ENCODE assay signal across 8 cellular contexts in genomic region chr14:21384494-21384851, GRCh38. TPM values are rescaled to one million over a fixed set of nuclear protein-coding genes. Genes with fewer than 3 reads are reported as not detected.
DNase-seq lines count a peak whose midpoint lies in the region; ATAC-seq and TF ChIP-seq lines count a peak whose summit lies in the region.

No MANE protein-coding gene starts in this region.

- peaks cover 43% of the 10 kb centered on the region for H3K79me2 ChIP-seq in SK-N-SH (ENCODE audit: insufficient read depth)

- H3K27me3 ChIP-seq in SK-N-SH (ENCODE audit: insufficient read depth) (no peaks in the 10 kb centered on the region), Panc1 (ENCODE audit: control insufficient read depth, insufficient read depth, low read length) (no peaks in the 10 kb centered on the region), skeletal muscle tissue (ENCODE audit: control insufficient read depth in 3 of 3, insufficient read depth in 3 of 3, low read length in 3 of 3) (no peaks in the 10 kb centered on the region)

- peak overlapping the region; percentile 88 for H3K4me2 ChIP-seq in SK-N-SH

- CTCF ChIA-PET in SK-N-SH (lab: Yijun Ruan, JAX) (interaction anchor here (1.1 to 1.2 kb wide), 2 partner anchors 19 to 23 kb away, joined by 3 read pairs; no protein-coding TSS in a partner anchor), Panc1 (lab: Charles Lee) (interaction anchor here (0.6 kb wide), 1 partner anchor 1802 kb away, joined by 3 read pairs; no protein-coding TSS in a partner anchor)

- POLR2A ChIA-PET in SK-N-SH (lab: Yijun Ruan, JAX) (interaction anchor here (0.9 to 1.2 kb wide), 3 partner anchors 9 to 127 kb away, joined by 3 to 6 read pairs (median 4); partner anchors contain the start of genes CHD8 and METTL3), Panc1 (lab: Charles Lee) (interaction anchor here (0.6 to 0.7 kb wide), 3 partner anchors 40 to 181 kb away, joined by 3 to 9 read pairs (median 3); no protein-coding TSS in a partner anchor)

- peaks cover 17% of the 10 kb centered on the region for H4K20me1 ChIP-seq in SK-N-SH (ENCODE audit: insufficient read depth)

- H3K9ac ChIP-seq in SK-N-SH (peak overlapping the region; percentile 95; the same call in 1 of the 2 replicates), skeletal muscle tissue (ENCODE audit: low read depth in 1 of 3, low read length in 3 of 3) (peak overlapping the region; percentile 95 to 98 (median 97))

- H3K9me2 ChIP-seq in SK-N-SH, result no peaks in the 10 kb centered on the region

- ATAC-seq in SK-N-SH treated with all-trans-retinoic acid at 6 μM for 48 hours (no peak), HG02610 (IDR thresholded peaks at IDR 0.05; ENCODE audit: unreplicated experiment) (peak; percentile 25), Panc1 (peak; percentile 46), GM21360 (IDR thresholded peaks at IDR 0.05; ENCODE audit: unreplicated experiment) (no peak)

- peaks cover 28 to 46% of the 10 kb centered on the region in 2 experiments for H3K36me3 ChIP-seq in SK-N-SH (replicated peaks in 1 of 2; ENCODE audit: control insufficient read depth in 1 of 2, insufficient read depth in 2 of 2, low read length in 1 of 2)
- peaks cover 11% of the 10 kb centered on the region for H3K36me3 ChIP-seq in Panc1 (ENCODE audit: control insufficient read depth, insufficient read depth, low read length)
- peaks cover 11 to 15% (median 11%) of the 10 kb centered on the region in 3 donors for H3K36me3 ChIP-seq in skeletal muscle tissue (ENCODE audit: control insufficient read depth in 3 of 3, insufficient read depth in 3 of 3, low read length in 3 of 3)

- H2AFZ ChIP-seq in SK-N-SH (ENCODE audit: low read depth), result peak overlapping the region; percentile 65; the same call in 1 of the 2 replicates

- H3F3A ChIP-seq in SK-N-SH (replicated peaks; ENCODE audit: insufficient read depth), result peaks cover 40% of the 10 kb centered on the region

- no TSS peak for BruUV-seq in Panc1 (replicated peaks; lab: Mats Ljungman, UMichigan)

- no peak for TF ChIP-seq EP300 in SK-N-SH (IDR thresholded peaks at IDR 0.05; ENCODE audit: borderline replicate concordance in 1 of 2, low read depth in 1 of 2, low read length in 1 of 2)

- intact Hi-C loops in Panc1 (cut with micrococcal nuclease; ENCODE audit: unreplicated experiment), result no loop called here

- H3K4me1 ChIP-seq in SK-N-SH (ENCODE audit: control insufficient read depth in 1 of 2, insufficient read depth in 2 of 2, low read depth in 1 of 2, low read length in 1 of 2), result peaks cover 18 to 19% of the 10 kb centered on the region in 2 experiments; a peak in 3 of 4 replicates
- peaks cover 25% of the 10 kb centered on the region for H3K4me1 ChIP-seq in Panc1 (ENCODE audit: control insufficient read depth, insufficient read depth, low read length)
- peaks cover 7 to 16% (median 14%) of the 10 kb centered on the region in 3 donors for H3K4me1 ChIP-seq in skeletal muscle tissue (ENCODE audit: control insufficient read depth in 3 of 3, insufficient read depth in 3 of 3, low read length in 3 of 3)

- TF ChIP-seq CTCF in SK-N-SH (IDR thresholded peaks at IDR 0.05) (no peak), Panc1 (IDR thresholded peaks at IDR 0.05) (no peak), fibroblast of mammary gland (conservative IDR thresholded peaks at IDR 0.05; ENCODE audit: control insufficient read depth, insufficient read depth, low read depth, low read length) (no peak)

- H3K4me3 ChIP-seq in SK-N-SH (ENCODE audit: low read depth in 2 of 2, low read length in 1 of 2) (peak overlapping the region; percentile 77 to 83), Panc1 (ENCODE audit: low read depth in 2 of 2, low read length in 2 of 2) (peak overlapping the region; percentile 91 to 96), fibroblast of mammary gland (ENCODE audit: control insufficient read depth, low read depth, low read length) (peak overlapping the region; percentile 98), skeletal muscle tissue (ENCODE audit: low read length in 3 of 3) (peak overlapping the region; percentile 82 to 99 (median 99))

- no peak for TF ChIP-seq RAD21 in SK-N-SH (IDR thresholded peaks at IDR 0.05; ENCODE audit: low read length)

- DNase-seq in SK-N-SH (no peak), Panc1 (ENCODE audit: low read depth, low spot score) (no peak), fibroblast of mammary gland (ENCODE audit: low read depth) (no peak), dermis blood vessel endothelial cell (no peak)

- H3K27ac ChIP-seq in SK-N-SH (ENCODE audit: low read depth in 2 of 2, low read length in 1 of 2), result peak overlapping the region; percentile 94 to 98
- peak overlapping the region; percentile 97 for H3K27ac ChIP-seq in Panc1 (ENCODE audit: low read length)
- H3K27ac ChIP-seq in skeletal muscle tissue (ENCODE audit: low read depth, low read length), result peak overlapping the region; percentile 94

- 2% methylated on average over 12 of the region's 12 CpGs for WGBS in SK-N-SH (ENCODE audit: low lambda C conversion rate)

- in situ Hi-C loops in Panc1 (cut with HindIII; ENCODE audit: low pct_unique_long_range_greater_than_20kb, low sequenced_read_pairs), result no loop called here

- H3K9me3 ChIP-seq in SK-N-SH, result no peaks in the 10 kb centered on the region
- no peaks in the 10 kb centered on the region for H3K9me3 ChIP-seq in Panc1 (ENCODE audit: control insufficient read depth, insufficient read depth, low read depth, low read length)
- no peaks in the 10 kb centered on the region for H3K9me3 ChIP-seq in skeletal muscle tissue (ENCODE audit: control insufficient read depth in 3 of 3, low read length in 3 of 3)

TF ChIP-seq in SK-N-SH, 30 proteins besides CTCF, POLR2A, EP300 and RAD21:
- TF ChIP-seq POLR2AphosphoS5 (IDR thresholded peaks at IDR 0.05; ENCODE audit: low read depth, low read length) (0 out of 2 replicates have a peak, but pooled peaks have one; percentile 16), GATA2 (CRISPR knock-in tag; IDR thresholded peaks at IDR 0.05) (no peak)
- TF ChIP-seq, protein P1, sequence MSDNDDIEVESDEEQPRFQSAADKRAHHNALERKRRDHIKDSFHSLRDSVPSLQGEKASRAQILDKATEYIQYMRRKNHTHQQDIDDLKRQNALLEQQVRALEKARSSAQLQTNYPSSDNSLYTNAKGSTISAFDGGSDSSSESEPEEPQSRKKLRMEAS (IDR thresholded peaks at IDR 0.05; ENCODE audit: low read depth), result no peak

TF ChIP-seq in SK-N-SH treated with all-trans-retinoic acid at 6 μM for 48 hours, 23 proteins besides CTCF, POLR2A, EP300 and RAD21:
- no peak for TF ChIP-seq GLIS3 (CRISPR knock-in tag; IDR thresholded peaks at IDR 0.05)
- TF ChIP-seq ESRRG (CRISPR knock-in tag; IDR thresholded peaks at IDR 0.05), result no peak

RNA-seq across cellular contexts. Expression of gene SUPT16H, which starts 0.7 kb away (rescaled TPM):
- polyA plus RNA-seq in SK-N-SH (2012; rRNA removed), result 53.7 and 65.6 TPM in 2 replicates
- 67.7 and 69.1 TPM in 2 replicates for polyA plus RNA-seq in SK-N-SH (2012; cell fraction: cytosol; rRNA removed)
- polyA plus RNA-seq in SK-N-SH (2012; cell fraction: nucleus; rRNA removed), result 38.6 and 69.1 TPM in 2 replicates
- total RNA-seq in Panc1 (2021; ENCODE audit: unreplicated experiment) (84.5 TPM), skeletal muscle tissue (55.8 TPM), dermis blood vessel endothelial cell (74.9 and 112 TPM in 2 replicates)
- 49.8 TPM for polyA plus RNA-seq in Panc1 (2012; ENCODE audit: insufficient read length)

Comparison
In these comparisons a context has a peak if more than half of its experiments do, and no peak if none do; other contexts are left out.
1. ATAC-seq: peak in HG02610 (single experiment) and Panc1 (single experiment); none in SK-N-SH treated with all-trans-retinoic acid at 6 μM for 48 hours (single experiment) and GM21360 (single experiment).
2. Peak in every context shown above with its lines, with median percentiles within 50 percentile points of each other: H3K27ac ChIP-seq and H3K4me3 ChIP-seq.